In genomic region chrX:120090208-120090607, GRCh38 we compare ENCODE assay signal across 1 cellular context.
TF ChIP-seq lines count a peak whose summit lies in the region.

No MANE protein-coding gene starts in this region.

TF ChIP-seq in HEK293T, 16 proteins besides CTCF, POLR2A, EP300 and RAD21 (continued from another document):
- TF ChIP-seq FOXA1 (IDR thresholded peaks at IDR 0.05) (no peak), BHLHE40 (IDR thresholded peaks at IDR 0.05; ENCODE audit: borderline replicate concordance) (no peak), FOXM1 (IDR thresholded peaks at IDR 0.05; ENCODE audit: borderline replicate concordance) (no peak), HDGF (IDR thresholded peaks at IDR 0.05; ENCODE audit: borderline replicate concordance) (no peak), ZNF384 (IDR thresholded peaks at IDR 0.05) (no peak), ELF4 (IDR thresholded peaks at IDR 0.05) (no peak), SUZ12 (IDR thresholded peaks at IDR 0.05) (no peak), CTBP1 (IDR thresholded peaks at IDR 0.05; ENCODE audit: borderline replicate concordance) (no peak), LEF1 (IDR thresholded peaks at IDR 0.05; ENCODE audit: borderline replicate concordance) (no peak), FOXK2 (IDR thresholded peaks at IDR 0.05) (no peak), TARDBP (IDR thresholded peaks at IDR 0.05) (no peak)
